Comparison of ENCODE assay signal across 1 cellular context in genomic region chr7:132576723-132577089, GRCh38.
TF ChIP-seq lines count a peak whose summit lies in the region.

No MANE protein-coding gene starts in this region.

TF ChIP-seq in H1, 55 proteins besides CTCF, POLR2A, EP300 and RAD21 (continued from another document):
- TF ChIP-seq RNF2 (IDR thresholded peaks at IDR 0.05; ENCODE audit: borderline replicate concordance, low read depth, low read length, missing control alignments, poor library complexity, severe bottlenecking) (no peak), CEBPB (IDR thresholded peaks at IDR 0.05; ENCODE audit: low read depth, low read length) (no peak), TAF1 (IDR thresholded peaks at IDR 0.05; ENCODE audit: low read depth, low read length) (no peak), MAFK (IDR thresholded peaks at IDR 0.05; ENCODE audit: low read depth, low read length) (no peak), CBX8 (IDR thresholded peaks at IDR 0.05; ENCODE audit: borderline replicate concordance, low read depth, low read length) (no peak), EZH2 (IDR thresholded peaks at IDR 0.05; ENCODE audit: low read depth, low read length, severe bottlenecking) (no peak), SUZ12 (IDR thresholded peaks at IDR 0.05; ENCODE audit: low read length) (no peak), BCL11A (IDR thresholded peaks at IDR 0.05; ENCODE audit: low read depth in 2 of 2, low read length in 2 of 2) (no peak), KDM4A (IDR thresholded peaks at IDR 0.05; ENCODE audit: low read depth, low read length, severe bottlenecking) (no peak), CHD7 (IDR thresholded peaks at IDR 0.05; ENCODE audit: insufficient replicate concordance, low read length) (no peak), TEAD4 (IDR thresholded peaks at IDR 0.05; ENCODE audit: low read depth, low read length) (no peak), FOSL1 (IDR thresholded peaks at IDR 0.05; ENCODE audit: insufficient read depth, low read depth, low read length) (no peak)
